In genomic region chr2:231396058-231396821, GRCh38 we compare ENCODE assay signal across 10 cellular contexts. TPM values are rescaled to one million over a fixed set of nuclear protein-coding genes. Genes with fewer than 3 reads are reported as not detected.
DNase-seq lines count a peak whose midpoint lies in the region; ATAC-seq and TF ChIP-seq lines count a peak whose summit lies in the region.
"Had no signal": no experiment of that assay in that cellular context is flagged by ENCODE, and none has a peak within 500 bp of the region (broad histone marks: within the 10 kb centered on the region; RNA-seq: fewer than 3 reads in every experiment).

No MANE protein-coding gene starts in this region.

- intact Hi-C loops in posterior vena cava (cut with DNase I), result loop anchor here in 1 of 2 donors (10.0 kb wide), 1 partner anchor 161 kb away; no protein-coding TSS in a partner anchor

- CTCF ChIA-PET in T-cell (lab: Charles Lee), result no interaction called here

- no peaks in the 10 kb centered on the region for H3K9me3 Mint-ChIP-seq in T-cell

- no peak for DNase-seq in GM06990 (ENCODE audit: extremely low read depth, insufficient read length)
- DNase-seq in T-cell, result no peak
- DNase-seq in right atrium auricular region (ENCODE audit: low spot score), result no peak
- DNase-seq in posterior vena cava (ENCODE audit: low spot score), result no peak
- DNase-seq: NCI-H2029 treated with DMSO at 0.1 percent for 48 hours had no signal

- H3K4me3 Mint-ChIP-seq in T-cell, result peak overlapping the region; percentile 28 to 44 (median 42)

- no peaks in the 10 kb centered on the region for H3K27me3 ChIP-seq in GM06990 (replicated peaks; ENCODE audit: control insufficient read depth, insufficient read depth, low read length)
- H3K27me3 ChIP-seq in right atrium auricular region, result peaks cover 0 to 3% of the 10 kb centered on the region in 2 donors
- H3K27me3 ChIP-seq in parathyroid adenoma (ENCODE audit: control insufficient read depth, insufficient read depth, low read length), result no peaks in the 10 kb centered on the region

- H3K9me3 ChIP-seq in right atrium auricular region (no peaks in the 10 kb centered on the region), parathyroid adenoma (ENCODE audit: control insufficient read depth, low read length) (no peaks in the 10 kb centered on the region)

- H3K36me3 ChIP-seq in GM06990 (ENCODE audit: control insufficient read depth, insufficient read depth, low read length) (no peaks in the 10 kb centered on the region; the same call in 1 of the 2 replicates), right atrium auricular region (no peaks in the 10 kb centered on the region), parathyroid adenoma (ENCODE audit: control insufficient read depth, insufficient read depth, low read length) (no peaks in the 10 kb centered on the region)

- H2AFZ ChIP-seq in parathyroid adenoma, result peak overlapping the region; percentile 89

- no peak overlapping the region for H3K9ac ChIP-seq in parathyroid adenoma

- H3K4me1 ChIP-seq in right atrium auricular region, result peaks cover 0 to 27% of the 10 kb centered on the region in 2 donors
- H3K4me1 ChIP-seq in parathyroid adenoma, result peaks cover 5% of the 10 kb centered on the region

- H3K27ac ChIP-seq in right atrium auricular region (peak overlapping the region in 1 of 2 donors; percentile 35), parathyroid adenoma (no peak overlapping the region)
- H3K27ac ChIP-seq: epithelial cell of prostate had no signal

- POLR2A ChIA-PET in T-cell (lab: Charles Lee), result no interaction called here

- no peak overlapping the region for H3K4me2 ChIP-seq in parathyroid adenoma (ENCODE audit: low read length)

- H3K4me3 ChIP-seq in GM06990 (replicated peaks; ENCODE audit: low read depth, low read length) (peak overlapping the region; percentile 67), right atrium auricular region (peak overlapping the region; percentile 40 to 58), parathyroid adenoma (ENCODE audit: low read depth, low read length) (no peak overlapping the region)

- no peak overlapping the region for H3K27ac Mint-ChIP-seq in T-cell

- TF ChIP-seq CTCF in GM06990 (IDR thresholded peaks at IDR 0.05; ENCODE audit: insufficient read depth, low read length, poor library complexity, severe bottlenecking) (no peak), right atrium auricular region (IDR thresholded peaks at IDR 0.05) (no peak), parathyroid adenoma (IDR thresholded peaks at IDR 0.05) (no peak)

- no peaks in the 10 kb centered on the region for H3K79me2 ChIP-seq in parathyroid adenoma

- no peak for ATAC-seq in T-cell (replicated peaks in 1 of 4)
- ATAC-seq in GM21367 (IDR thresholded peaks at IDR 0.05; ENCODE audit: unreplicated experiment), result no peak
- no peak for ATAC-seq in GM21723 (IDR thresholded peaks at IDR 0.05; ENCODE audit: unreplicated experiment)
- ATAC-seq in HG02885 (IDR thresholded peaks at IDR 0.05; ENCODE audit: poor library complexity, unreplicated experiment), result no peak

- H3K4me1 Mint-ChIP-seq in T-cell, result peaks cover 12 to 33% (median 15%) of the 10 kb centered on the region in 3 donors

- H3K27me3 Mint-ChIP-seq in T-cell, result peaks cover 41 to 47% of the 10 kb centered on the region in 2 donors

- no peaks in the 10 kb centered on the region for H3K36me3 Mint-ChIP-seq in T-cell

RNA-seq across cellular contexts. Expression of gene B3GNT7, which starts 0.7 kb away (rescaled TPM):
- total RNA-seq in T-cell, result 1 to 10 TPM in 1 of 5 donors, under 1 TPM in 4; 0.30 to 2.0 (median 0.68) TPM
- 1 to 10 TPM; 4.0 to 9.4 TPM for total RNA-seq in right atrium auricular region
- total RNA-seq in posterior vena cava, result 1 to 10 TPM; 5.7 to 7.7 TPM
